In the genomic region with DNA sequence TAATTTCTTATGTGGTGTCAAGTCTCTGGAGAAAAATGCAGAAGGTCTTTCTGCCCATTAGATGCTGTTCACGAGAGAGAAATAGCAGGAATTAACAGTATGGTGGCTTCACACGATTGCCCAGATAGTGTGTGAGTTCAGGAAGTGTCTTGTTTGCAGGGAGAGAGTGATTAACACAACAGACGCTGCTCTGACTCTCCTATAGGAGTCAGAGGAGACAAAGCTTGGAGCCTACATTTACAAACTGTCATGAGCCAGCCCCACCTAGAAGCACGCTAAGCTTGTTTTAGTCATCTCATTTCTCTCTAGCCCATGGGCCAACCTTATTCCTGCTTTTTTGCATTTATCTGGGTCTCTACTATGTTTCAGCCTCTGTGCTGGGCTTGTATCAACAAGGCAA, we compare ENCODE assay signal across 22 cellular contexts.
A peak's percentile ranks its signal among the peaks of the same experiment; 100 is the strongest.
DNase-seq lines count a peak whose midpoint lies in the region; ATAC-seq and TF ChIP-seq lines count a peak whose summit lies in the region.
"Had no signal": no experiment of that assay in that cellular context is flagged by ENCODE, and none has a peak within 500 bp of the region (broad histone marks: within the 10 kb centered on the region; RNA-seq: fewer than 3 reads in every experiment).

No MANE protein-coding gene starts in this region.

- no peak overlapping the region for H3K4me2 ChIP-seq in mesendoderm (ENCODE audit: low read length)

- H3K23ac ChIP-seq in mesendoderm (ENCODE audit: low read length) = no peak overlapping the region

- no peak overlapping the region for H2AK5ac ChIP-seq in mesendoderm (ENCODE audit: low read length)

- no peaks in the 10 kb centered on the region for H3K79me1 ChIP-seq in mesendoderm (ENCODE audit: low read length)

- H3K9me3 ChIP-seq in T-helper 17 cell (ENCODE audit: control insufficient read depth, low read length, poor library complexity, severe bottlenecking) = no peaks in the 10 kb centered on the region
- H3K9me3 ChIP-seq: ascending aorta, BE2C, esophagus muscularis mucosa, suprapubic skin had no signal

- H4K5ac ChIP-seq in mesendoderm (ENCODE audit: low read length) = no peak overlapping the region

- H3K36me3 ChIP-seq in brain microvascular endothelial cell (replicated peaks) (no peaks in the 10 kb centered on the region), mesendoderm (ENCODE audit: control insufficient read depth, insufficient read depth, low read length) (no peaks in the 10 kb centered on the region)
- H3K36me3 ChIP-seq: ascending aorta, BE2C, esophagus muscularis mucosa, suprapubic skin had no signal

- peaks cover 45% of the 10 kb centered on the region for H3K27me3 Mint-ChIP-seq in stimulated activated naive CD8-positive, alpha-beta T cell treated with anti-CD3 and anti-CD28 coated beads, Interleukin-15, amount 100 ng/mL, for 72 hours
- H3K27me3 Mint-ChIP-seq in T-helper 17 cell = peaks cover 22% of the 10 kb centered on the region

- no peak overlapping the region for H2BK120ac ChIP-seq in mesendoderm (ENCODE audit: low read depth, low read length)

- H3K27me3 ChIP-seq in brain microvascular endothelial cell (replicated peaks) = no peaks in the 10 kb centered on the region
- H3K27me3 ChIP-seq in mesendoderm (ENCODE audit: insufficient read depth, low read length, poor library complexity) = no peaks in the 10 kb centered on the region
- H3K27me3 ChIP-seq: ascending aorta, BE2C, esophagus muscularis mucosa, suprapubic skin had no signal

- no peak overlapping the region for H2BK5ac ChIP-seq in mesendoderm (ENCODE audit: low read length)

- no peaks in the 10 kb centered on the region for H3K36me3 Mint-ChIP-seq in T-helper 17 cell (ENCODE audit: low read depth)

- no peaks in the 10 kb centered on the region for H3K79me2 ChIP-seq in mesendoderm (ENCODE audit: control insufficient read depth, insufficient read depth, low read length)

- H2BK15ac ChIP-seq in mesendoderm (replicated peaks; ENCODE audit: low read depth) = no peak overlapping the region

- H3K4me3 ChIP-seq in brain microvascular endothelial cell (ENCODE audit: low read depth, low read length) = no peak overlapping the region
- no peak overlapping the region for H3K4me3 ChIP-seq in mesendoderm (ENCODE audit: low read length)
- H3K4me3 ChIP-seq: ascending aorta, esophagus muscularis mucosa, suprapubic skin had no signal

- no peak overlapping the region for H3K18ac ChIP-seq in mesendoderm (ENCODE audit: low read length)

- no peak overlapping the region for H3K27ac Mint-ChIP-seq in stimulated activated naive CD8-positive, alpha-beta T cell treated with anti-CD3 and anti-CD28 coated beads, Interleukin-15, amount 100 ng/mL, for 72 hours
- no peak overlapping the region for H3K27ac Mint-ChIP-seq in T-helper 17 cell
- H3K27ac Mint-ChIP-seq: activated T-cell treated with anti-CD3 and anti-CD28 coated beads, Interleukin-2, amount 50 U/mL, for 24 hours; nephron progenitor cell had no signal

- H3K56ac ChIP-seq in mesendoderm (ENCODE audit: low read length) = no peak overlapping the region

- ATAC-seq in stimulated activated naive CD8-positive, alpha-beta T cell treated with anti-CD3 and anti-CD28 coated beads, Interleukin-15, amount 100 ng/mL, for 72 hours = no peak
- no peak for ATAC-seq in T-helper 17 cell
- ATAC-seq: left ventricle myocardium superior had no signal

- peaks cover 4% of the 10 kb centered on the region for H3K4me1 ChIP-seq in mesendoderm (ENCODE audit: control insufficient read depth, low read depth, low read length)
- H3K4me1 ChIP-seq: ascending aorta had no signal

- H3K9ac ChIP-seq in mesendoderm (ENCODE audit: low read length) = no peak overlapping the region

- no CpG with 5 or more reads among the region's 4 CpGs for WGBS in mesendoderm (ENCODE audit: extremely low coverage, insufficient coverage, low lambda C conversion rate)

- no peak overlapping the region for H4K8ac ChIP-seq in mesendoderm (ENCODE audit: low read depth, low read length)

- H3K4me1 Mint-ChIP-seq in stimulated activated naive CD8-positive, alpha-beta T cell treated with anti-CD3 and anti-CD28 coated beads, Interleukin-15, amount 100 ng/mL, for 72 hours = peaks cover 1% of the 10 kb centered on the region
- no peaks in the 10 kb centered on the region for H3K4me1 Mint-ChIP-seq in T-helper 17 cell

- no peak overlapping the region for H3K4me3 Mint-ChIP-seq in stimulated activated naive CD8-positive, alpha-beta T cell treated with anti-CD3 and anti-CD28 coated beads, Interleukin-15, amount 100 ng/mL, for 72 hours
- no peak overlapping the region for H3K4me3 Mint-ChIP-seq in T-helper 17 cell
- H3K4me3 Mint-ChIP-seq: activated T-cell treated with anti-CD3 and anti-CD28 coated beads, Interleukin-2, amount 50 U/mL, for 24 hours; nephron progenitor cell had no signal

- TF ChIP-seq CTCF in brain microvascular endothelial cell (IDR thresholded peaks at IDR 0.05; ENCODE audit: low read depth, low read length, missing control alignments) = no peak

- H3K27ac ChIP-seq in brain microvascular endothelial cell (no peak overlapping the region), mesendoderm (ENCODE audit: low read depth, low read length) (no peak overlapping the region)
- H3K27ac ChIP-seq: ascending aorta, esophagus muscularis mucosa, suprapubic skin had no signal

- no peak overlapping the region for H3K4ac ChIP-seq in mesendoderm (ENCODE audit: low read depth, low read length)

- DNase-seq in NCI-H1436 treated with DMSO at 0.1 percent for 48 hours (lab: John Stamatoyannopoulos, UW) (peak; percentile 14), NCI-H1436 (lab: John Stamatoyannopoulos, UW) (no peak), NCI-H446 treated with DMSO at 0.1 percent for 48 hours (lab: John Stamatoyannopoulos, UW) (peak; percentile 54), brain microvascular endothelial cell (peak; percentile 24), mesendoderm (peak; percentile 56), NCI-H1105 (lab: John Stamatoyannopoulos, UW) (no peak), T-helper 17 cell (no peak)
- DNase-seq in stimulated activated naive CD8-positive, alpha-beta T cell treated with anti-CD3 and anti-CD28 coated beads, Interleukin-15, amount 100 ng/mL, for 72 hours = no peak
- DNase-seq: 8988T; activated naive CD4-positive, alpha-beta T cell treated with anti-CD3 and anti-CD28 coated beads, Interleukin-2, amount 50 U/mL, for 16 hours; activated T-cell treated with anti-CD3 and anti-CD28 coated beads, Interleukin-2, amount 50 U/mL, for 24 hours; BE2C; COR-L47; left ventricle myocardium superior; NCI-H2081 treated with DMSO at 0.1 percent for 48 hours; NCI-H524; nephron progenitor cell; SIG-M5; T-helper 2 cell had no signal

- no peaks in the 10 kb centered on the region for H3K9me3 Mint-ChIP-seq in stimulated activated naive CD8-positive, alpha-beta T cell treated with anti-CD3 and anti-CD28 coated beads, Interleukin-15, amount 100 ng/mL, for 72 hours
- H3K9me3 Mint-ChIP-seq: activated T-cell treated with anti-CD3 and anti-CD28 coated beads, Interleukin-2, amount 50 U/mL, for 24 hours; nephron progenitor cell had no signal

- in situ Hi-C loops in brain microvascular endothelial cell (cut with HindIII; ENCODE audit: low pct_ligation_motif_present, low sequenced_read_pairs) = no loop called here

Comparison
In these comparisons a context has a peak if more than half of its experiments do, and no peak if none do; other contexts are left out.
1. DNase-seq: peak in NCI-H1436 treated with DMSO at 0.1 percent for 48 hours (single experiment), NCI-H446 treated with DMSO at 0.1 percent for 48 hours (single experiment), brain microvascular endothelial cell (single experiment) and mesendoderm (single experiment); none in NCI-H1436 (single experiment), NCI-H1105 (single experiment), stimulated activated naive CD8-positive, alpha-beta T cell treated with anti-CD3 and anti-CD28 coated beads, Interleukin-15, amount 100 ng/mL, for 72 hours (0 of 2) and T-helper 17 cell (0 of 3).